1 cellular context compared by ENCODE assay signal in the genomic region with DNA sequence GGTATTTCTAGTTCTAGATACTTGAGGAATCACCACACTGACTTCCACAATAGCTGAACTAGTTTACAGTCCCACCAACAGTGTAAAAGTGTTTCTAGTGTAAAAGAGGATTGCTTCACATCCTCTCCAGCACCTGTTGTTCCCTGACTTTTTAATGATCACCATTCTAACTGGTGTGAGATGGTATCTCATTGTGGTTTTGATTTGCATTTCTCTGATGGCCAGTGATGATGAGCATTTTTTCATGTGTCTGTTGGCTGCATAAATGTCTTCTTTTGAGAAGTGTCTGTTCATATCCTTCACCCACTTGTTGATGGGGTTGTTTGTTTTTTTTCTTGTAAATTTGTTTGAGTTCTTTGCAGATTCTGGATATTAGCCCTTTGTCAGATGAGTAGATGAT.
TF ChIP-seq lines count a peak whose summit lies in the region.

No MANE protein-coding gene starts in this region.

TF ChIP-seq in HEK293, 187 proteins besides CTCF, POLR2A, EP300 and RAD21:
- 0 out of 2 replicates have a peak, but pooled peaks have one; percentile 33 for TF ChIP-seq SCRT1 (tag by site-specific recombination; IDR thresholded peaks at IDR 0.05; ENCODE audit: borderline replicate concordance)
- peak; percentile 57 for TF ChIP-seq SCRT2 (tag by site-specific recombination; IDR thresholded peaks at IDR 0.05)
